10 cellular contexts compared by ENCODE assay signal in genomic region chr15:96052572-96053038, GRCh38.
A peak's percentile ranks its signal among the peaks of the same experiment; 100 is the strongest.
DNase-seq lines count a peak whose midpoint lies in the region; ATAC-seq, FAIRE-seq and TF ChIP-seq lines count a peak whose summit lies in the region.
"Had no signal": no experiment of that assay in that cellular context is flagged by ENCODE, and none has a peak within 500 bp of the region (broad histone marks: within the 10 kb centered on the region; RNA-seq: fewer than 3 reads in every experiment).

No MANE protein-coding gene starts in this region.

- BruUV-seq in GM12878 (replicated peaks; lab: Mats Ljungman, UMichigan) = no TSS peak

- no peaks in the 10 kb centered on the region for H4K20me1 ChIP-seq in GM12878 (ENCODE audit: control insufficient read depth, insufficient read depth)

- RAD21 ChIA-PET in GM12878 (lab: Charles Lee; ENCODE audit: unreplicated experiment) = interaction anchor here (1.0 to 2.5 kb wide), 5 partner anchors 10 to 276 kb away, joined by 3 to 9 read pairs (median 5); no protein-coding TSS in a partner anchor

- H3K9ac ChIP-seq in GM12878 (ENCODE audit: control insufficient read depth, insufficient read depth, low read length) (no peak overlapping the region), iPS-18a (ENCODE audit: low read length) (no peak overlapping the region)

- TF ChIP-seq EP300 in GM12878 (IDR thresholded peaks at IDR 0.05; ENCODE audit: borderline replicate concordance in 1 of 2, control insufficient read depth in 1 of 2, low read depth in 2 of 2, low read length in 2 of 2) = no peak

- ATAC-seq in GM12878 (no peak), GM21367 (IDR thresholded peaks at IDR 0.05; ENCODE audit: unreplicated experiment) (no peak)

- POLR2A ChIA-PET in HEK293 (lab: Yijun Ruan, JAX) = interaction anchor here (1.0 to 1.3 kb wide), 4 partner anchors 274 to 281 kb away, joined by 3 to 4 read pairs (median 3); partner anchors contain the start of gene NR2F2
- POLR2A ChIA-PET in GM12878 (lab: Charles Lee) = interaction anchor here (2.0 kb wide), 1 partner anchor 9 kb away, joined by 8 read pairs; no protein-coding TSS in a partner anchor

- H3K27ac ChIP-seq in HEK293 (ENCODE audit: extremely low read depth, low read depth, low read length) (peak overlapping the region; percentile 98), GM12878 (ENCODE audit: control insufficient read depth, insufficient read depth) (no peak overlapping the region), iPS-18a (ENCODE audit: low read length) (no peak overlapping the region)

- H3K4me2 ChIP-seq in GM12878 (ENCODE audit: control insufficient read depth, insufficient read depth) = peak overlapping the region; percentile 11; the same call in 1 of the 2 replicates

- peaks cover 18% of the 10 kb centered on the region for H3K4me1 ChIP-seq in HEK293 (ENCODE audit: control insufficient read depth, insufficient read depth, low read length)
- H3K4me1 ChIP-seq in GM12878 (ENCODE audit: control insufficient read depth, insufficient read depth, low read length) = peaks cover 5% of the 10 kb centered on the region
- H3K4me1 ChIP-seq in iPS-18a (ENCODE audit: control insufficient read depth, low read depth, low read length) = peaks cover 7% of the 10 kb centered on the region

- H2AFZ ChIP-seq in GM12878 (ENCODE audit: control insufficient read depth, low read depth, low read length) = peak overlapping the region; percentile 2; the same call in 1 of the 2 replicates

- in situ Hi-C loops in GM12878 (cut with MboI) = no loop called here

- H3K79me2 ChIP-seq in GM12878 (ENCODE audit: control insufficient read depth, insufficient read depth, low read length) = no peaks in the 10 kb centered on the region

- DNase-seq in GM12878 (ENCODE audit: low read depth, low spot score) = no peak
- DNase-seq in retina = peak; percentile 69
- no peak for DNase-seq in Ammon's horn (ENCODE audit: low spot score)
- DNase-seq in D721Med (ENCODE audit: insufficient read length, low spot score) = no peak
- DNase-seq in cortex of kidney (lab: John Stamatoyannopoulos, UW) = no peak
- DNase-seq: NCI-H446, T-helper 2 cell had no signal

- TF ChIP-seq CTCF in HEK293 (tag by site-specific recombination; IDR thresholded peaks at IDR 0.05) (no peak), GM12878 (IDR thresholded peaks at IDR 0.05 in 2 of 3, conservative IDR thresholded peaks at IDR 0.05 in 1 of 3; ENCODE audit: control insufficient read depth in 2 of 3, extremely low read depth in 1 of 3, insufficient read depth in 1 of 3, low read depth in 3 of 3, low read length in 3 of 3) (no peak), D721Med (IDR thresholded peaks at IDR 0.05; ENCODE audit: insufficient read depth, missing control alignments) (no peak)

- no peak for TF ChIP-seq POLR2A in GM12878 (IDR thresholded peaks at IDR 0.05; ENCODE audit: low read depth, low read length)

- intact Hi-C loops in GM12878 (cut with micrococcal nuclease; ENCODE audit: unreplicated experiment) = no loop called here

- no peak for FAIRE-seq in GM12878 (lab: Jason Lieb, UNC)
- FAIRE-seq in D721Med (lab: Jason Lieb, UNC) = no peak

- SMC1A ChIA-PET in GM12878 (lab: Charles Lee; ENCODE audit: uncharacterized antibody, unreplicated experiment) = interaction anchor here (0.9 to 1.8 kb wide), 7 partner anchors 9 to 287 kb away, joined by 3 to 5 read pairs (median 4); no protein-coding TSS in a partner anchor

- no peak for TF ChIP-seq RAD21 in GM12878 (IDR thresholded peaks at IDR 0.05; ENCODE audit: insufficient read depth, low read depth, low read length)

- CTCF ChIA-PET in HEK293 (lab: Yijun Ruan, JAX) (interaction anchor here (0.6 to 1.5 kb wide), 2 partner anchors 21 to 1989 kb away, joined by 4 to 5 read pairs; no protein-coding TSS in a partner anchor), GM12878 (lab: Yijun Ruan, JAX) (interaction anchor here (0.7 kb wide), 1 partner anchor 14 kb away, joined by 3 read pairs; no protein-coding TSS in a partner anchor)

- H3K36me3 ChIP-seq in HEK293 (ENCODE audit: control insufficient read depth in 2 of 2, insufficient read depth in 1 of 2, low read length in 2 of 2) = no peaks in the 10 kb centered on the region
- H3K36me3 ChIP-seq in GM12878 (ENCODE audit: control insufficient read depth in 2 of 2, insufficient read depth in 2 of 2, low read length in 1 of 2) = no peaks in the 10 kb centered on the region
- H3K36me3 ChIP-seq in iPS-18a (ENCODE audit: control insufficient read depth, low read depth, low read length) = no peaks in the 10 kb centered on the region

- H3K4me3 ChIP-seq in HEK293 (ENCODE audit: low read depth, low read length) (no peak overlapping the region), GM12878 (no peak overlapping the region), iPS-18a (ENCODE audit: low read length) (peak overlapping the region; percentile 51)

- WGBS in GM12878 (ENCODE audit: insufficient coverage, insufficient replicate concordance, low lambda C conversion rate, missing lambda C conversion rate) = 39% methylated on average over 19 of the region's 19 CpGs

- H3K9me3 ChIP-seq in HEK293 (ENCODE audit: control insufficient read depth, insufficient read depth, low read depth, low read length) (no peaks in the 10 kb centered on the region), GM12878 (replicated peaks; ENCODE audit: control insufficient read depth, insufficient read depth, low read length) (peaks cover 11% of the 10 kb centered on the region), iPS-18a (ENCODE audit: control insufficient read depth, low read depth, low read length) (no peaks in the 10 kb centered on the region)

- no peaks in the 10 kb centered on the region for H3K27me3 ChIP-seq in GM12878 (replicated peaks in 1 of 2; ENCODE audit: control insufficient read depth in 2 of 2, insufficient read depth in 2 of 2, low read length in 1 of 2)
- peaks cover 81% of the 10 kb centered on the region for H3K27me3 ChIP-seq in iPS-18a (ENCODE audit: control insufficient read depth, insufficient read depth, low read length)

TF ChIP-seq in HEK293, 187 proteins besides CTCF, POLR2A, EP300 and RAD21 (continues in another document):
- TF ChIP-seq ZNF341 (tag by site-specific recombination; IDR thresholded peaks at IDR 0.05; ENCODE audit: low read depth) = no peak
- peak; percentile 82 for TF ChIP-seq PRDM10 (tag by site-specific recombination; IDR thresholded peaks at IDR 0.05)
- no peak for TF ChIP-seq ZNF660 (tag by site-specific recombination; IDR thresholded peaks at IDR 0.05)

TF ChIP-seq in GM12878, 131 proteins besides CTCF, POLR2A, EP300 and RAD21:
- TF ChIP-seq FOXK2 (IDR thresholded peaks at IDR 0.05) = no peak
- TF ChIP-seq HCFC1 (IDR thresholded peaks at IDR 0.05; ENCODE audit: low read length) = no peak
- no peak for TF ChIP-seq RUNX3 (IDR thresholded peaks at IDR 0.05; ENCODE audit: low read length)
- TF ChIP-seq TCF12 (IDR thresholded peaks at IDR 0.05; ENCODE audit: low read depth, low read length) = no peak
- TF ChIP-seq STAT3 (IDR thresholded peaks at IDR 0.05; ENCODE audit: low read depth, low read length) = no peak
- no peak for TF ChIP-seq E4F1 (IDR thresholded peaks at IDR 0.05; ENCODE audit: borderline replicate concordance, partially characterized antibody)
- no peak for TF ChIP-seq POU2F2 (IDR thresholded peaks at IDR 0.05; ENCODE audit: borderline replicate concordance, low read depth, low read length)
- no peak for TF ChIP-seq PAX5 (IDR thresholded peaks at IDR 0.05; ENCODE audit: borderline replicate concordance, low read depth, low read length)
- TF ChIP-seq MYB (IDR thresholded peaks at IDR 0.05; ENCODE audit: borderline replicate concordance, low read depth, low read length) = no peak
- no peak for TF ChIP-seq ZNF207 (IDR thresholded peaks at IDR 0.05; ENCODE audit: borderline replicate concordance)
- no peak for TF ChIP-seq SIN3A (IDR thresholded peaks at IDR 0.05; ENCODE audit: low read depth, low read length)
